Comparison of ENCODE assay signal across 2 cellular contexts in the genomic region with DNA sequence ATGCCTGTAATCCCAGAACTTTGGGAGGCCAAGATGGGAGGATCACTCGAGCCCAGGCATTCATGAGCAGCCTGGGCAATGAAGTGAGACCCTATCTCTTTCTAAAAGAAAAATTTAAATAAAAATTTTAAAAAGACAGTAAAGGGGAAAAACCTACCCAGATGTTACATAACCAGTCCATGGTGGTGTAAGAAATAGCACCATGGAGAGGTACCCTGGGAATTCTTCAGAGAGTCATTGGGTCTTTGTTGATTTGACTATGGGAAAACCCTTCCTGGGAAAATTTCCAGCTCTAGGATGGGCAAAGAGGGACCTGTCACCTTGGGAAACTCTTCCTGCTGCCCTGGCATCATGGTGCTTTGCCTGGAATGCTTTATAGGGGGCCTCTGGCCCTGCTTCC.
TF ChIP-seq lines count a peak whose summit lies in the region.

No MANE protein-coding gene starts in this region.

TF ChIP-seq in SK-N-SH, 30 proteins besides CTCF, POLR2A, EP300 and RAD21 (continued from another document):
- TF ChIP-seq, protein P1, sequence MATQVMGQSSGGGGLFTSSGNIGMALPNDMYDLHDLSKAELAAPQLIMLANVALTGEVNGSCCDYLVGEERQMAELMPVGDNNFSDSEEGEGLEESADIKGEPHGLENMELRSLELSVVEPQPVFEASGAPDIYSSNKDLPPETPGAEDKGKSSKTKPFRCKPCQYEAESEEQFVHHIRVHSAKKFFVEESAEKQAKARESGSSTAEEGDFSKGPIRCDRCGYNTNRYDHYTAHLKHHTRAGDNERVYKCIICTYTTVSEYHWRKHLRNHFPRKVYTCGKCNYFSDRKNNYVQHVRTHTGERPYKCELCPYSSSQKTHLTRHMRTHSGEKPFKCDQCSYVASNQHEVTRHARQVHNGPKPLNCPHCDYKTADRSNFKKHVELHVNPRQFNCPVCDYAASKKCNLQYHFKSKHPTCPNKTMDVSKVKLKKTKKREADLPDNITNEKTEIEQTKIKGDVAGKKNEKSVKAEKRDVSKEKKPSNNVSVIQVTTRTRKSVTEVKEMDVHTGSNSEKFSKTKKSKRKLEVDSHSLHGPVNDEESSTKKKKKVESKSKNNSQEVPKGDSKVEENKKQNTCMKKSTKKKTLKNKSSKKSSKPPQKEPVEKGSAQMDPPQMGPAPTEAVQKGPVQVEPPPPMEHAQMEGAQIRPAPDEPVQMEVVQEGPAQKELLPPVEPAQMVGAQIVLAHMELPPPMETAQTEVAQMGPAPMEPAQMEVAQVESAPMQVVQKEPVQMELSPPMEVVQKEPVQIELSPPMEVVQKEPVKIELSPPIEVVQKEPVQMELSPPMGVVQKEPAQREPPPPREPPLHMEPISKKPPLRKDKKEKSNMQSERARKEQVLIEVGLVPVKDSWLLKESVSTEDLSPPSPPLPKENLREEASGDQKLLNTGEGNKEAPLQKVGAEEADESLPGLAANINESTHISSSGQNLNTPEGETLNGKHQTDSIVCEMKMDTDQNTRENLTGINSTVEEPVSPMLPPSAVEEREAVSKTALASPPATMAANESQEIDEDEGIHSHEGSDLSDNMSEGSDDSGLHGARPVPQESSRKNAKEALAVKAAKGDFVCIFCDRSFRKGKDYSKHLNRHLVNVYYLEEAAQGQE (IDR thresholded peaks at IDR 0.05; ENCODE audit: low read depth, low read length), result peak; percentile 78

TF ChIP-seq in SK-N-SH treated with all-trans-retinoic acid at 6 μM for 48 hours, 23 proteins besides CTCF, POLR2A, EP300 and RAD21 (continued from another document):
- TF ChIP-seq ZFP3 (CRISPR knock-in tag; IDR thresholded peaks at IDR 0.05), result no peak
- no peak for TF ChIP-seq PPARA (CRISPR knock-in tag; IDR thresholded peaks at IDR 0.05; ENCODE audit: borderline replicate concordance)
- TF ChIP-seq ZNF8 (CRISPR knock-in tag; IDR thresholded peaks at IDR 0.05), result no peak
- TF ChIP-seq ESRRG (CRISPR knock-in tag; IDR thresholded peaks at IDR 0.05), result no peak
- TF ChIP-seq, protein P2, sequence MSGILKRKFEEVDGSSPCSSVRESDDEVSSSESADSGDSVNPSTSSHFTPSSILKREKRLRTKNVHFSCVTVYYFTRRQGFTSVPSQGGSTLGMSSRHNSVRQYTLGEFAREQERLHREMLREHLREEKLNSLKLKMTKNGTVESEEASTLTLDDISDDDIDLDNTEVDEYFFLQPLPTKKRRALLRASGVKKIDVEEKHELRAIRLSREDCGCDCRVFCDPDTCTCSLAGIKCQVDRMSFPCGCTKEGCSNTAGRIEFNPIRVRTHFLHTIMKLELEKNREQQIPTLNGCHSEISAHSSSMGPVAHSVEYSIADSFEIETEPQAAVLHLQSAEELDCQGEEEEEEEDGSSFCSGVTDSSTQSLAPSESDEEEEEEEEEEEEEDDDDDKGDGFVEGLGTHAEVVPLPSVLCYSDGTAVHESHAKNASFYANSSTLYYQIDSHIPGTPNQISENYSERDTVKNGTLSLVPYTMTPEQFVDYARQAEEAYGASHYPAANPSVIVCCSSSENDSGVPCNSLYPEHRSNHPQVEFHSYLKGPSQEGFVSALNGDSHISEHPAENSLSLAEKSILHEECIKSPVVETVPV (CRISPR knock-in tag; IDR thresholded peaks at IDR 0.05), result no peak
- no peak for TF ChIP-seq PATZ1 (CRISPR knock-in tag; IDR thresholded peaks at IDR 0.05; ENCODE audit: borderline replicate concordance)
- TF ChIP-seq ARNTL (CRISPR knock-in tag; IDR thresholded peaks at IDR 0.05; ENCODE audit: borderline replicate concordance, low read depth), result no peak
